ENCODE assay signal across 10 cellular contexts in the genomic region with DNA sequence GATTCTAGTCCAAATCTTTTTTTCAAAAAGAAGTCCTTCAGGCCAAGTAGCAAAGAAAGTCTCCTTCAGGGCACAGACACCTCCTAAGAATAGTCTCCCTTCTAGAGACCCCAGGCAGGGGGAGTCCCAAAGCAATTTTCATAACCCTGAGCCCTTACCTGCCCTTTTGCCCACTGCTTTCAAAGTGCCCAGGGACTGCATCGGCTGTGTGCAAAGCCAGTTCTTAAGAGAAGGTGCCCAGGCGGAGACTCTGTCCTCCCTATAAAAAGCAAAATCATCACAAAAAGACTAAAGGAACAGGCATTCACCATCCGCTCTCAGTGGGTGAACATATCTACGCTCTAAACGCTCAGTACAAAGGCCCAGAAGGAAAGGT. TPM values are rescaled to one million over a fixed set of nuclear protein-coding genes. Genes with fewer than 3 reads are reported as not detected.
DNase-seq lines count a peak whose midpoint lies in the region; ATAC-seq and TF ChIP-seq lines count a peak whose summit lies in the region.
"Had no signal": no experiment of that assay in that cellular context is flagged by ENCODE, and none has a peak within 500 bp of the region (broad histone marks: within the 10 kb centered on the region; RNA-seq: fewer than 3 reads in every experiment).

No MANE protein-coding gene starts in this region.

- ATAC-seq in stimulated activated naive CD8-positive, alpha-beta T cell treated with anti-CD3 and anti-CD28 coated beads, Interleukin-15, Interleukin-2, amounts not matched to agents 100 U/mL and 50 U/mL, for 24 hours, result no peak
- ATAC-seq in aorta (ENCODE audit: low FRiP score), result no peak
- ATAC-seq in HG02852 (IDR thresholded peaks at IDR 0.05; ENCODE audit: unreplicated experiment), result no peak
- ATAC-seq in HG02973 (IDR thresholded peaks at IDR 0.05; ENCODE audit: unreplicated experiment), result no peak

- H3K27me3 Mint-ChIP-seq in stimulated activated naive CD8-positive, alpha-beta T cell treated with anti-CD3 and anti-CD28 coated beads, Interleukin-15, Interleukin-2, amounts not matched to agents 100 ng/mL and 50 ng/mL, for 24 hours, result no peaks in the 10 kb centered on the region
- no peaks in the 10 kb centered on the region for H3K27me3 Mint-ChIP-seq in chondrocyte (ENCODE audit: low read depth)

- H3K27ac ChIP-seq in muscle layer of duodenum (ENCODE audit: low read length), result peak overlapping the region; percentile 35
- peak overlapping the region; percentile 15 to 84 for H3K27ac ChIP-seq in aorta (ENCODE audit: low read depth in 1 of 2, low read length in 2 of 2)
- H3K27ac ChIP-seq: GM23248 had no signal

- H3K27me3 ChIP-seq in muscle layer of duodenum (ENCODE audit: low read depth, low read length), result no peaks in the 10 kb centered on the region
- H3K27me3 ChIP-seq in aorta (ENCODE audit: control insufficient read depth in 1 of 2, insufficient read depth in 2 of 2, low read length in 1 of 2), result no peaks in the 10 kb centered on the region

- H3K9me3 Mint-ChIP-seq in stimulated activated naive CD8-positive, alpha-beta T cell treated with anti-CD3 and anti-CD28 coated beads, Interleukin-15, Interleukin-2, amounts not matched to agents 100 ng/mL and 50 ng/mL, for 24 hours, result no peaks in the 10 kb centered on the region
- H3K9me3 Mint-ChIP-seq in chondrocyte (ENCODE audit: low read depth), result no peaks in the 10 kb centered on the region

- TF ChIP-seq CTCF in chondrocyte (IDR thresholded peaks at IDR 0.05), result no peak

- intact Hi-C loops in aorta (cut with DNase I), result loop anchor here in 1 of 2 donors (2.0 kb wide), 1 partner anchor 31 kb away; no protein-coding TSS in a partner anchor

- no peak for DNase-seq in stimulated activated naive CD8-positive, alpha-beta T cell treated with anti-CD3 and anti-CD28 coated beads, Interleukin-15, Interleukin-2, amounts not matched to agents 100 U/mL and 50 U/mL, for 24 hours
- DNase-seq in chondrocyte (ENCODE audit: low spot score), result no peak
- DNase-seq in aorta, result no peak
- DNase-seq in NCI-H510A (lab: John Stamatoyannopoulos, UW), result no peak

- H3K4me3 ChIP-seq in muscle layer of duodenum (ENCODE audit: low read depth in 1 of 2, low read length in 2 of 2), result no peak overlapping the region
- no peak overlapping the region for H3K4me3 ChIP-seq in aorta (ENCODE audit: low read length in 2 of 2)
- H3K4me3 ChIP-seq: GM23248 had no signal

- WGBS in aorta, 2 donors, result 17 to 19% methylated on average over 5 of the region's 5 CpGs

- H3K4me3 Mint-ChIP-seq in stimulated activated naive CD8-positive, alpha-beta T cell treated with anti-CD3 and anti-CD28 coated beads, Interleukin-15, Interleukin-2, amounts not matched to agents 100 ng/mL and 50 ng/mL, for 24 hours, result no peak overlapping the region
- peak overlapping the region; percentile 8 for H3K4me3 Mint-ChIP-seq in chondrocyte (ENCODE audit: unreplicated experiment)
- H3K4me3 Mint-ChIP-seq: CD14-positive monocyte had no signal

- no peaks in the 10 kb centered on the region for H3K9me3 ChIP-seq in muscle layer of duodenum (ENCODE audit: control insufficient read depth in 1 of 2, low read length in 2 of 2)
- no peaks in the 10 kb centered on the region for H3K9me3 ChIP-seq in aorta (ENCODE audit: control insufficient read depth, low read length)

- H3K4me1 ChIP-seq in muscle layer of duodenum (ENCODE audit: control insufficient read depth in 1 of 2, insufficient read depth in 2 of 2, low read length in 2 of 2), result peaks cover 7 to 32% of the 10 kb centered on the region in 2 donors
- no peaks in the 10 kb centered on the region for H3K4me1 ChIP-seq in aorta (ENCODE audit: control insufficient read depth in 1 of 2, insufficient read depth in 2 of 2, low read length in 2 of 2)

- H3K4me1 Mint-ChIP-seq in stimulated activated naive CD8-positive, alpha-beta T cell treated with anti-CD3 and anti-CD28 coated beads, Interleukin-15, Interleukin-2, amounts not matched to agents 100 ng/mL and 50 ng/mL, for 24 hours (ENCODE audit: low read depth), result peaks cover 38% of the 10 kb centered on the region
- peaks cover 34% of the 10 kb centered on the region for H3K4me1 Mint-ChIP-seq in chondrocyte (ENCODE audit: low read depth)

- H3K36me3 ChIP-seq in muscle layer of duodenum (ENCODE audit: control insufficient read depth in 1 of 2, insufficient read depth in 2 of 2, low read length in 2 of 2) (peaks cover 2 to 4% of the 10 kb centered on the region in 2 donors), aorta (ENCODE audit: control insufficient read depth in 1 of 2, insufficient read depth in 2 of 2, low read length in 1 of 2) (no peaks in the 10 kb centered on the region)

- peak overlapping the region; percentile 2 for H3K27ac Mint-ChIP-seq in stimulated activated naive CD8-positive, alpha-beta T cell treated with anti-CD3 and anti-CD28 coated beads, Interleukin-15, Interleukin-2, amounts not matched to agents 100 ng/mL and 50 ng/mL, for 24 hours
- peak overlapping the region; percentile 92 for H3K27ac Mint-ChIP-seq in chondrocyte (ENCODE audit: unreplicated experiment)
- H3K27ac Mint-ChIP-seq: CD14-positive monocyte had no signal

- H3K36me3 Mint-ChIP-seq in stimulated activated naive CD8-positive, alpha-beta T cell treated with anti-CD3 and anti-CD28 coated beads, Interleukin-15, Interleukin-2, amounts not matched to agents 100 ng/mL and 50 ng/mL, for 24 hours (ENCODE audit: low read depth), result peaks cover 32% of the 10 kb centered on the region
- peaks cover 5% of the 10 kb centered on the region for H3K36me3 Mint-ChIP-seq in chondrocyte (ENCODE audit: low read depth)

RNA-seq across cellular contexts. Expression of a gene that starts 32.2 kb away (rescaled TPM):
- 33.0 to 37.2 TPM (median 35.6 TPM) in 3 replicates for total RNA-seq in chondrocyte
- total RNA-seq in aorta, result 10 to 100 TPM; 66.1 to 90.4 TPM
- 1 to 10 TPM; 6.0 to 6.5 TPM for polyA plus RNA-seq in aorta
